ENCODE assay signal across 8 cellular contexts in genomic region chr6:26216886-26217713, GRCh38.
DNase-seq lines count a peak whose midpoint lies in the region; ATAC-seq and TF ChIP-seq lines count a peak whose summit lies in the region.

No MANE protein-coding gene starts in this region.

- peak overlapping the region; percentile 93 to 95 for H3K27ac ChIP-seq in right atrium auricular region
- peak overlapping the region; percentile 88 to 97 (median 94) for H3K27ac ChIP-seq in sigmoid colon

- intact Hi-C loops in sigmoid colon (cut with DNase I), result loop anchor here (5.0 kb wide), 4 partner anchors 60 to 195 kb away; a partner anchor contains a TSS

- H3K9me3 ChIP-seq in adipocyte (ENCODE audit: control insufficient read depth, low read length), result no peaks in the 10 kb centered on the region
- no peaks in the 10 kb centered on the region for H3K9me3 ChIP-seq in right atrium auricular region
- H3K9me3 ChIP-seq in sigmoid colon, result no peaks in the 10 kb centered on the region

- DNase-seq in AG08395 (ENCODE audit: low spot score), result peak; percentile 52
- DNase-seq in SK-MEL-5 (ENCODE audit: low read depth, low spot score), result peak; percentile 69
- DNase-seq in adipocyte (ENCODE audit: low read depth), result peak; percentile 96
- DNase-seq in right atrium auricular region (ENCODE audit: low spot score), result peak; percentile 94
- peak; percentile 97 for DNase-seq in sigmoid colon
- no peak for DNase-seq in NK-92 treated with Interleukin-12 subunit alpha and Interleukin-12 subunit beta, amount 100 ng/mL, for 24 hours (lab: John Stamatoyannopoulos, UW)

- WGBS in sigmoid colon, 2 donors, result 0 to 1% methylated on average over 44 of the region's 44 CpGs

- ATAC-seq in GM18907 (IDR thresholded peaks at IDR 0.05; ENCODE audit: unreplicated experiment) (peak; percentile 46), HG03575 (IDR thresholded peaks at IDR 0.05; ENCODE audit: extremely low read depth, insufficient number of reproducible peaks, low FRiP score, unreplicated experiment) (peak; percentile 10)

- peak in 1 of 4 donors; percentile 10 for TF ChIP-seq EP300 in sigmoid colon (IDR thresholded peaks at IDR 0.05)

- in situ Hi-C loops in SK-MEL-5 (cut with HindIII; ENCODE audit: low pct_unique_long_range_greater_than_20kb, low sequenced_read_pairs), result no loop called here

- H3K4me3 ChIP-seq in adipocyte (ENCODE audit: low read length) (peak overlapping the region; percentile 83), right atrium auricular region (peak overlapping the region; percentile 48 to 61), sigmoid colon (peak overlapping the region; percentile 46 to 59 (median 50))

- H3K36me3 ChIP-seq in adipocyte (ENCODE audit: control insufficient read depth, insufficient read depth, low read length, severe bottlenecking), result no peaks in the 10 kb centered on the region
- no peaks in the 10 kb centered on the region for H3K36me3 ChIP-seq in right atrium auricular region
- no peaks in the 10 kb centered on the region for H3K36me3 ChIP-seq in sigmoid colon

- H3K27me3 ChIP-seq in adipocyte (replicated peaks; ENCODE audit: control insufficient read depth, insufficient read depth, low read length) (no peaks in the 10 kb centered on the region), right atrium auricular region (no peaks in the 10 kb centered on the region), sigmoid colon (no peaks in the 10 kb centered on the region)

- H3K9ac ChIP-seq in adipocyte (ENCODE audit: low read length), result peak overlapping the region; percentile 74

- TF ChIP-seq POLR2A in sigmoid colon (IDR thresholded peaks at IDR 0.05), result peak; percentile 15 to 68

- peaks cover 18% of the 10 kb centered on the region for H3K4me1 ChIP-seq in adipocyte (ENCODE audit: control insufficient read depth, insufficient read depth, low read length)
- H3K4me1 ChIP-seq in right atrium auricular region, result peaks cover 0 to 22% of the 10 kb centered on the region in 2 donors
- peaks cover 0 to 26% (median 23%) of the 10 kb centered on the region in 4 donors for H3K4me1 ChIP-seq in sigmoid colon

- TF ChIP-seq CTCF in right atrium auricular region (IDR thresholded peaks at IDR 0.05) (peak in 1 of 2 donors; percentile 60), sigmoid colon (IDR thresholded peaks at IDR 0.05) (peak in 3 of 4 experiments; percentile 44 to 64 (median 50))
